11 cellular contexts compared by ENCODE assay signal in genomic region chr10:95694665-95695064, GRCh38. TPM values are rescaled to one million over a fixed set of nuclear protein-coding genes. Genes with fewer than 3 reads are reported as not detected.
DNase-seq lines count a peak whose midpoint lies in the region; ATAC-seq and TF ChIP-seq lines count a peak whose summit lies in the region.
"Had no signal": no experiment of that assay in that cellular context is flagged by ENCODE, and none has a peak within 500 bp of the region (broad histone marks: within the 10 kb centered on the region; RNA-seq: fewer than 3 reads in every experiment).

No MANE protein-coding gene starts in this region.

- peak overlapping the region in 23 of 59 donors; percentile 53 to 99 (median 89) for H3K4me3 ChIP-seq in dorsolateral prefrontal cortex

- no peaks in the 10 kb centered on the region for H3K9me3 Mint-ChIP-seq in IgD-negative memory B cell
- H3K9me3 Mint-ChIP-seq in activated naive CD8-positive, alpha-beta T cell treated with anti-CD3 and anti-CD28 coated beads, Interleukin-2, amount 10 ng/mL, durations not matched to agents 7 days and 5 days: no peaks in the 10 kb centered on the region
- peaks cover 6% of the 10 kb centered on the region for H3K9me3 Mint-ChIP-seq in neural crest cell
- H3K9me3 Mint-ChIP-seq: activated CD4-positive, alpha-beta T cell treated with anti-CD3 and anti-CD28 coated beads, Interleukin-2, amount 10 ng/mL, durations not matched to agents 7 days and 5 days had no signal

- peak overlapping the region in 2 of 4 donors; percentile 88 to 98 for H3K4me3 Mint-ChIP-seq in IgD-negative memory B cell
- H3K4me3 Mint-ChIP-seq in activated naive CD8-positive, alpha-beta T cell treated with anti-CD3 and anti-CD28 coated beads, Interleukin-2, amount 10 ng/mL, durations not matched to agents 7 days and 5 days: peak overlapping the region; percentile 94
- H3K4me3 Mint-ChIP-seq in neural crest cell: peak overlapping the region; percentile 96

- H3K4me1 Mint-ChIP-seq in IgD-negative memory B cell (peaks cover 46 to 55% (median 53%) of the 10 kb centered on the region in 3 donors), neural crest cell (peaks cover 28% of the 10 kb centered on the region)
- peaks cover 28% of the 10 kb centered on the region for H3K4me1 Mint-ChIP-seq in activated naive CD8-positive, alpha-beta T cell treated with anti-CD3 and anti-CD28 coated beads, Interleukin-2, amount 10 ng/mL, durations not matched to agents 7 days and 5 days

- intact Hi-C loops in dorsolateral prefrontal cortex (cut with DNase I): loop anchor here (5.0 to 10.0 kb wide), 4 partner anchors 148 to 598 kb away; partner anchors contain the start of genes CC2D2B (in 1 of the 2) and CCNJ (in 1 of the 2)

- peak; percentile 90 for DNase-seq in DMS53 (lab: John Stamatoyannopoulos, UW)
- DNase-seq in activated naive CD8-positive, alpha-beta T cell treated with anti-CD3 and anti-CD28 coated beads, Interleukin-2, amount 10 ng/mL, durations not matched to agents 7 days and 5 days: no peak
- DNase-seq in neural crest cell (ENCODE audit: low read depth, low spot score): no peak
- no peak for DNase-seq in GM13977 (ENCODE audit: low spot score)
- DNase-seq in COLO829 (ENCODE audit: low spot score): no peak
- no peak for DNase-seq in dorsolateral prefrontal cortex
- no peak for DNase-seq in hepatic stellate cell (ENCODE audit: low spot score)
- DNase-seq: activated CD4-positive, alpha-beta T cell treated with anti-CD3 and anti-CD28 coated beads, Interleukin-2, amount 10 ng/mL, durations not matched to agents 7 days and 5 days had no signal

- TF ChIP-seq CTCF in neural crest cell (conservative IDR thresholded peaks at IDR 0.05) (no peak), GM13977 (IDR thresholded peaks at IDR 0.05; ENCODE audit: extremely low read depth, insufficient read depth, missing control alignments) (no peak), dorsolateral prefrontal cortex (IDR thresholded peaks at IDR 0.05 in 54 of 56, conservative IDR thresholded peaks at IDR 0.05 in 2 of 56; ENCODE audit: low read depth in 1 of 56, partially characterized antibody in 56 of 56) (no peak)

- H3K36me3 Mint-ChIP-seq in IgD-negative memory B cell: no peaks in the 10 kb centered on the region
- peaks cover 12% of the 10 kb centered on the region for H3K36me3 Mint-ChIP-seq in activated naive CD8-positive, alpha-beta T cell treated with anti-CD3 and anti-CD28 coated beads, Interleukin-2, amount 10 ng/mL, durations not matched to agents 7 days and 5 days
- peaks cover 6% of the 10 kb centered on the region for H3K36me3 Mint-ChIP-seq in neural crest cell (ENCODE audit: low read depth)

- in situ Hi-C loops in GM13977 (cut with MboI; ENCODE audit: low pct_unique_long_range_greater_than_20kb, low sequenced_read_pairs, unreplicated experiment): loop anchor here (5.0 kb wide), 1 partner anchor 148 kb away; no protein-coding TSS in a partner anchor

- POLR2A ChIA-PET in activated naive CD8-positive, alpha-beta T cell treated with anti-CD3 and anti-CD28 coated beads, Interleukin-2, amount 10 ng/mL, durations not matched to agents 7 days and 5 days (lab: Charles Lee): interaction anchor here (1.0 to 3.2 kb wide), 5 partner anchors 138 to 173 kb away, joined by 3 to 17 read pairs (median 12); no protein-coding TSS in a partner anchor

- H3K27ac Mint-ChIP-seq in IgD-negative memory B cell (peak overlapping the region in 2 of 3 donors; percentile 87 to 98), neural crest cell (ENCODE audit: unreplicated experiment) (no peak overlapping the region)
- peak overlapping the region; percentile 11 for H3K27ac Mint-ChIP-seq in activated naive CD8-positive, alpha-beta T cell treated with anti-CD3 and anti-CD28 coated beads, Interleukin-2, amount 10 ng/mL, durations not matched to agents 7 days and 5 days

- ATAC-seq in activated naive CD8-positive, alpha-beta T cell treated with anti-CD3 and anti-CD28 coated beads, Interleukin-2, amount 10 ng/mL, durations not matched to agents 7 days and 5 days (ENCODE audit: low read depth): no peak

- H3K27me3 Mint-ChIP-seq in IgD-negative memory B cell (no peaks in the 10 kb centered on the region), neural crest cell (ENCODE audit: low read depth) (peaks cover 4% of the 10 kb centered on the region)
- H3K27me3 Mint-ChIP-seq in activated naive CD8-positive, alpha-beta T cell treated with anti-CD3 and anti-CD28 coated beads, Interleukin-2, amount 10 ng/mL, durations not matched to agents 7 days and 5 days: peaks cover 3% of the 10 kb centered on the region

- peak overlapping the region in 2 of 59 donors; percentile 15 to 48 for H3K27ac ChIP-seq in dorsolateral prefrontal cortex

- no peaks in the 10 kb centered on the region for H3K27me3 ChIP-seq in dorsolateral prefrontal cortex
- H3K27me3 ChIP-seq: esophagus muscularis mucosa, tibial nerve had no signal

RNA-seq across cellular contexts. Expression of gene TCTN3, which starts 0.9 kb away (rescaled TPM):
- polyA plus RNA-seq in IgD-negative memory B cell: 55.4 TPM
- 10 to 100 TPM; 16.2 to 21.4 TPM for total RNA-seq in activated naive CD8-positive, alpha-beta T cell treated with anti-CD3 and anti-CD28 coated beads, Interleukin-2, amount 10 ng/mL, durations not matched to agents 7 days and 5 days
- total RNA-seq in neural crest cell (45.5 and 46.6 TPM in 2 replicates), dorsolateral prefrontal cortex (10 to 100 TPM; 11.0 to 27.6 (median 18.5) TPM)

RNA-seq across cellular contexts. Expression of gene ALDH18A1, which starts 38.2 kb away (rescaled TPM):
- polyA plus RNA-seq in IgD-negative memory B cell: 48.8 TPM
- total RNA-seq in activated naive CD8-positive, alpha-beta T cell treated with anti-CD3 and anti-CD28 coated beads, Interleukin-2, amount 10 ng/mL, durations not matched to agents 7 days and 5 days: 10 to 100 TPM; 46.8 to 48.7 TPM
- total RNA-seq in neural crest cell (172 and 182 TPM in 2 replicates), dorsolateral prefrontal cortex (10 to 100 TPM; 17.9 to 37.7 (median 27.9) TPM)
